21 cellular contexts compared by ENCODE assay signal in the genomic region with DNA sequence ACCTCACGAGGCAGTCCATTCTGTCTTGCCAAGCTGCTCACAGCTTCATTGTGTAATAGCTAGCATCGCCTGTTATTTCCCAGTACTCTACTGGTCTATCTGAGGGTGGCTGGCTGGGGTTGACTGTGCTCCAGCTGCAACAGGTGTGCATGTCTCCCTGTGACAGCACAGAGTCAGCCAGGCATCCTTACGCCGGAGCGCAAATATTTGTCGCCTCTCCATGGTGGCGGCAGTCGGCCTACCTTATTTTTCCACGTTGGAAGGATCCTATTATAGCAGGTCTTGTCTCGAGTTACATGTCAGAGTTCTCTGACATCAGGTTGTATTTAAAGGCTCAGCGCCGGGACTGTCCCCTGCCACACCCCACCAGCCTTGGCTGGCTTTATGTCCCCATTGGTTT.
DNase-seq lines count a peak whose midpoint lies in the region; ATAC-seq and TF ChIP-seq lines count a peak whose summit lies in the region.
"Had no signal": no experiment of that assay in that cellular context is flagged by ENCODE, and none has a peak within 500 bp of the region (broad histone marks: within the 10 kb centered on the region; RNA-seq: fewer than 3 reads in every experiment).

No MANE protein-coding gene starts in this region.

- CTCF ChIA-PET in activated CD8-positive, alpha-beta T cell treated with anti-CD3 and anti-CD28 coated beads, Interleukin-2, amount 10 ng/mL, durations not matched to agents 7 days and 5 days (lab: Charles Lee), result interaction anchor here (1.6 kb wide), 1 partner anchor 68 kb away, joined by 3 read pairs; no protein-coding TSS in a partner anchor
- CTCF ChIA-PET in activated CD8-positive, alpha-beta T cell treated with anti-CD3 and anti-CD28 coated beads for 36 hours (lab: Charles Lee), result no interaction called here
- CTCF ChIA-PET in activated CD4-positive, alpha-beta T cell treated with anti-CD3 and anti-CD28 coated beads for 36 hours (lab: Charles Lee), result interaction anchor here (1.1 kb wide), 1 partner anchor 27 kb away, joined by 3 read pairs; no protein-coding TSS in a partner anchor

- no peak overlapping the region for H3K27ac Mint-ChIP-seq in activated CD8-positive, alpha-beta T cell treated with anti-CD3 and anti-CD28 coated beads, Interleukin-2, amount 10 ng/mL, durations not matched to agents 7 days and 5 days
- no peak overlapping the region for H3K27ac Mint-ChIP-seq in activated CD8-positive, alpha-beta T cell treated with anti-CD3 and anti-CD28 coated beads for 36 hours
- H3K27ac Mint-ChIP-seq in activated CD4-positive, alpha-beta T cell treated with anti-CD3 and anti-CD28 coated beads for 36 hours, result no peak overlapping the region
- H3K27ac Mint-ChIP-seq: CD4-positive, alpha-beta T cell; GM23338; HFFc6 had no signal

- peaks cover 16% of the 10 kb centered on the region for H3K27me3 Mint-ChIP-seq in activated CD8-positive, alpha-beta T cell treated with anti-CD3 and anti-CD28 coated beads, Interleukin-2, amount 10 ng/mL, durations not matched to agents 7 days and 5 days (ENCODE audit: low read depth)
- peaks cover 15% of the 10 kb centered on the region for H3K27me3 Mint-ChIP-seq in activated CD8-positive, alpha-beta T cell treated with anti-CD3 and anti-CD28 coated beads for 36 hours
- H3K27me3 Mint-ChIP-seq in activated CD4-positive, alpha-beta T cell treated with anti-CD3 and anti-CD28 coated beads for 36 hours, result peaks cover 2% of the 10 kb centered on the region

- H3K27me3 ChIP-seq in neutrophil (no peaks in the 10 kb centered on the region), skeletal muscle tissue (ENCODE audit: control insufficient read depth in 3 of 3, insufficient read depth in 3 of 3, low read length in 3 of 3) (peaks cover 0 to 3% (median 0%) of the 10 kb centered on the region in 3 donors)

- TF ChIP-seq CTCF in activated CD8-positive, alpha-beta T cell treated with anti-CD3 and anti-CD28 coated beads for 36 hours (IDR thresholded peaks at IDR 0.05), result no peak
- no peak for TF ChIP-seq CTCF in neutrophil (IDR thresholded peaks at IDR 0.05)

- no peaks in the 10 kb centered on the region for H3K4me1 ChIP-seq in neutrophil (ENCODE audit: control insufficient read depth in 1 of 2, insufficient read depth in 1 of 2, low read depth in 1 of 2, low read length in 1 of 2)
- peaks cover 28 to 46% (median 35%) of the 10 kb centered on the region in 3 donors for H3K4me1 ChIP-seq in skeletal muscle tissue (ENCODE audit: control insufficient read depth in 3 of 3, insufficient read depth in 3 of 3, low read length in 3 of 3)

- DNase-seq in activated CD8-positive, alpha-beta T cell treated with anti-CD3 and anti-CD28 coated beads, Interleukin-2, amount 10 ng/mL, durations not matched to agents 7 days and 5 days, result peak; percentile 15
- no peak for DNase-seq in activated CD8-positive, alpha-beta T cell treated with anti-CD3 and anti-CD28 coated beads for 36 hours
- DNase-seq in ecto neural progenitor cell (ENCODE audit: low spot score), result peak; percentile 15
- no peak for DNase-seq in activated CD4-positive, alpha-beta T cell treated with anti-CD3 and anti-CD28 coated beads for 36 hours
- DNase-seq: AML-193; Caco-2; CD4-positive, alpha-beta T cell; DMS153; DMS79; GDM1; HCEC 1CT; HFFc6 had no signal

- intact Hi-C loops in activated CD8-positive, alpha-beta T cell treated with anti-CD3 and anti-CD28 coated beads for 36 hours (cut with micrococcal nuclease), result no loop called here
- intact Hi-C loops in activated CD4-positive, alpha-beta T cell treated with anti-CD3 and anti-CD28 coated beads for 36 hours (cut with DNase I, micrococcal nuclease), result no loop called here

- H3K27ac ChIP-seq in neutrophil (peak overlapping the region; percentile 15), skeletal muscle tissue (ENCODE audit: low read depth, low read length) (peak overlapping the region; percentile 83)
- H3K27ac ChIP-seq: 22Rv1, A549, C4-2B, HL-60 had no signal

- H3K9me3 ChIP-seq in neutrophil (no peaks in the 10 kb centered on the region), skeletal muscle tissue (ENCODE audit: control insufficient read depth in 3 of 3, low read length in 3 of 3) (peaks cover 0 to 4% (median 0%) of the 10 kb centered on the region in 3 donors)
- H3K9me3 ChIP-seq: Caco-2 had no signal

- H3K4me1 Mint-ChIP-seq in activated CD8-positive, alpha-beta T cell treated with anti-CD3 and anti-CD28 coated beads, Interleukin-2, amount 10 ng/mL, durations not matched to agents 7 days and 5 days (ENCODE audit: low read depth), result peaks cover 8% of the 10 kb centered on the region
- no peaks in the 10 kb centered on the region for H3K4me1 Mint-ChIP-seq in activated CD8-positive, alpha-beta T cell treated with anti-CD3 and anti-CD28 coated beads for 36 hours (ENCODE audit: low read depth)
- no peaks in the 10 kb centered on the region for H3K4me1 Mint-ChIP-seq in activated CD4-positive, alpha-beta T cell treated with anti-CD3 and anti-CD28 coated beads for 36 hours

- H3K9ac ChIP-seq in skeletal muscle tissue (ENCODE audit: low read depth in 1 of 3, low read length in 3 of 3), result peak overlapping the region in 1 of 3 donors; percentile 50

- POLR2A ChIA-PET in activated CD8-positive, alpha-beta T cell treated with anti-CD3 and anti-CD28 coated beads, Interleukin-2, amount 10 ng/mL, durations not matched to agents 7 days and 5 days (lab: Charles Lee), result no interaction called here
- POLR2A ChIA-PET in activated CD8-positive, alpha-beta T cell treated with anti-CD3 and anti-CD28 coated beads for 36 hours (lab: Charles Lee), result no interaction called here
- POLR2A ChIA-PET in activated CD4-positive, alpha-beta T cell treated with anti-CD3 and anti-CD28 coated beads for 36 hours (lab: Charles Lee), result no interaction called here

- no peak for ATAC-seq in activated CD8-positive, alpha-beta T cell treated with anti-CD3 and anti-CD28 coated beads, Interleukin-2, amount 10 ng/mL, durations not matched to agents 7 days and 5 days
- ATAC-seq in activated CD8-positive, alpha-beta T cell treated with anti-CD3 and anti-CD28 coated beads for 36 hours, result no peak
- ATAC-seq in activated CD4-positive, alpha-beta T cell treated with anti-CD3 and anti-CD28 coated beads for 36 hours, result no peak
- ATAC-seq in HG03354 (IDR thresholded peaks at IDR 0.05; ENCODE audit: poor library complexity, severe bottlenecking, unreplicated experiment) (no peak), GM21576 (IDR thresholded peaks at IDR 0.05; ENCODE audit: unreplicated experiment) (no peak)
- ATAC-seq: A549, GM23338 had no signal

- no peak overlapping the region for H3K4me3 Mint-ChIP-seq in activated CD8-positive, alpha-beta T cell treated with anti-CD3 and anti-CD28 coated beads, Interleukin-2, amount 10 ng/mL, durations not matched to agents 7 days and 5 days
- no peak overlapping the region for H3K4me3 Mint-ChIP-seq in activated CD8-positive, alpha-beta T cell treated with anti-CD3 and anti-CD28 coated beads for 36 hours
- H3K4me3 Mint-ChIP-seq in activated CD4-positive, alpha-beta T cell treated with anti-CD3 and anti-CD28 coated beads for 36 hours, result no peak overlapping the region
- H3K4me3 Mint-ChIP-seq: CD4-positive, alpha-beta T cell; GM23338; HFFc6 had no signal

- no peaks in the 10 kb centered on the region for H3K9me3 Mint-ChIP-seq in activated CD8-positive, alpha-beta T cell treated with anti-CD3 and anti-CD28 coated beads, Interleukin-2, amount 10 ng/mL, durations not matched to agents 7 days and 5 days (ENCODE audit: insufficient read depth)
- H3K9me3 Mint-ChIP-seq in activated CD8-positive, alpha-beta T cell treated with anti-CD3 and anti-CD28 coated beads for 36 hours, result peaks cover 10% of the 10 kb centered on the region
- H3K9me3 Mint-ChIP-seq in activated CD4-positive, alpha-beta T cell treated with anti-CD3 and anti-CD28 coated beads for 36 hours (ENCODE audit: low read depth), result peaks cover 14% of the 10 kb centered on the region
- H3K9me3 Mint-ChIP-seq: CD4-positive, alpha-beta T cell; HFFc6 had no signal

- no peaks in the 10 kb centered on the region for H3K36me3 ChIP-seq in neutrophil
- no peaks in the 10 kb centered on the region for H3K36me3 ChIP-seq in skeletal muscle tissue (ENCODE audit: control insufficient read depth in 3 of 3, insufficient read depth in 3 of 3, low read length in 3 of 3)

- H3K36me3 Mint-ChIP-seq in activated CD8-positive, alpha-beta T cell treated with anti-CD3 and anti-CD28 coated beads, Interleukin-2, amount 10 ng/mL, durations not matched to agents 7 days and 5 days (ENCODE audit: low read depth), result no peaks in the 10 kb centered on the region
- no peaks in the 10 kb centered on the region for H3K36me3 Mint-ChIP-seq in activated CD8-positive, alpha-beta T cell treated with anti-CD3 and anti-CD28 coated beads for 36 hours (ENCODE audit: low read depth)
- peaks cover 8% of the 10 kb centered on the region for H3K36me3 Mint-ChIP-seq in activated CD4-positive, alpha-beta T cell treated with anti-CD3 and anti-CD28 coated beads for 36 hours (ENCODE audit: low read depth)

- H3K4me3 ChIP-seq in neutrophil (ENCODE audit: low read depth in 1 of 2, low read length in 1 of 2) (no peak overlapping the region), skeletal muscle tissue (ENCODE audit: low read length in 3 of 3) (no peak overlapping the region)
- H3K4me3 ChIP-seq: A549, GM23338 had no signal

Comparison
In these comparisons a context has a peak if more than half of its experiments do, and no peak if none do; other contexts are left out.
1. DNase-seq: peak in activated CD8-positive, alpha-beta T cell treated with anti-CD3 and anti-CD28 coated beads, Interleukin-2, amount 10 ng/mL, durations not matched to agents 7 days and 5 days (single experiment) and ecto neural progenitor cell (single experiment); none in activated CD8-positive, alpha-beta T cell treated with anti-CD3 and anti-CD28 coated beads for 36 hours (single experiment) and activated CD4-positive, alpha-beta T cell treated with anti-CD3 and anti-CD28 coated beads for 36 hours (single experiment).